ENCODE assay signal across 8 cellular contexts in genomic region chr16:4625617-4626159, GRCh38. TPM values are rescaled to one million over a fixed set of nuclear protein-coding genes. Genes with fewer than 3 reads are reported as not detected.
A peak's percentile ranks its signal among the peaks of the same experiment; 100 is the strongest.
DNase-seq lines count a peak whose midpoint lies in the region; ATAC-seq and TF ChIP-seq lines count a peak whose summit lies in the region.

No MANE protein-coding gene starts in this region.

- peaks cover 0 to under 1% (median 0%) of the 10 kb centered on the region in 4 donors for H3K9me3 ChIP-seq in tibial nerve

- H3K27ac ChIP-seq in angular gyrus (ENCODE audit: low read depth, low read length) (peak overlapping the region; percentile 94), tibial nerve (peak overlapping the region; percentile 90 to 97 (median 92))

- no peak for TF ChIP-seq EP300 in tibial nerve (IDR thresholded peaks at IDR 0.05)

- WGBS in tibial nerve, 2 donors: 9 to 12% methylated on average over 9 of the region's 9 CpGs

- intact Hi-C loops in left colon (cut with DNase I, micrococcal nuclease): no loop called here

- H3K4me3 ChIP-seq in AG10803 (ENCODE audit: low read length) (peak overlapping the region; percentile 70), tibial nerve (peak overlapping the region; percentile 60 to 92 (median 78))

- no peak for TF ChIP-seq POLR2A in tibial nerve (IDR thresholded peaks at IDR 0.05)

- peaks cover 0 to 38% (median 19%) of the 10 kb centered on the region in 4 donors for H3K4me1 ChIP-seq in tibial nerve

- peak; percentile 1 for ATAC-seq in HG03066 (IDR thresholded peaks at IDR 0.05; ENCODE audit: low read depth, unreplicated experiment)
- ATAC-seq in left colon: peak; percentile 32
- no peak for ATAC-seq in HG03457 (IDR thresholded peaks at IDR 0.05; ENCODE audit: unreplicated experiment)

- TF ChIP-seq CTCF in AG10803 (conservative IDR thresholded peaks at IDR 0.05; ENCODE audit: low read length): no peak
- TF ChIP-seq CTCF in tibial nerve (IDR thresholded peaks at IDR 0.05): no peak

- H3K27me3 ChIP-seq in tibial nerve: no peaks in the 10 kb centered on the region

- peak; percentile 63 for DNase-seq in AG10803 (ENCODE audit: low read depth)
- no peak for DNase-seq in left colon
- no peak for DNase-seq in tibial nerve (ENCODE audit: low spot score in 2 of 2)
- DNase-seq in occipital lobe (lab: John Stamatoyannopoulos, UW): no peak
- no peak for DNase-seq in epidermal melanocyte (ENCODE audit: insufficient read length, low spot score)

- H3K36me3 ChIP-seq in tibial nerve: no peaks in the 10 kb centered on the region

RNA-seq across cellular contexts. Expression of gene MGRN1, which starts 1.1 kb away (rescaled TPM):
- total RNA-seq in left colon: 10 to 100 TPM; 71.9 to 84.6 TPM
- 10 to 100 TPM; 37.5 to 59.1 (median 42.7) TPM for total RNA-seq in tibial nerve
- total RNA-seq in occipital lobe: 41.5 TPM

RNA-seq across cellular contexts. Expression of gene UBALD1, which starts 11.0 kb away (rescaled TPM):
- total RNA-seq in left colon (10 to 100 TPM; 17.1 to 19.6 TPM), tibial nerve (10 to 100 TPM in 2 of 4 donors, 1 to 10 TPM in 2; 6.5 to 22.8 (median 9.8) TPM), occipital lobe (1.7 TPM)
